1 cellular context compared by ENCODE assay signal in genomic region chr1:8259498-8260290, GRCh38.
TF ChIP-seq lines count a peak whose summit lies in the region.

No MANE protein-coding gene starts in this region.

TF ChIP-seq in HepG2, 621 proteins besides CTCF, POLR2A, EP300 and RAD21 (continued from another document and continues in another):
- TF ChIP-seq ZBTB26 (CRISPR knock-in tag; IDR thresholded peaks at IDR 0.05; ENCODE audit: borderline replicate concordance) (no peak), NFKB2 (CRISPR knock-in tag; IDR thresholded peaks at IDR 0.05; ENCODE audit: borderline replicate concordance) (no peak), FOXK2 (IDR thresholded peaks at IDR 0.05) (no peak), ZNF788 (CRISPR knock-in tag; IDR thresholded peaks at IDR 0.05; ENCODE audit: borderline replicate concordance) (peak; percentile 68; the same call in 1 of the 2 replicates), FOXC1 (CRISPR knock-in tag; IDR thresholded peaks at IDR 0.05; ENCODE audit: borderline replicate concordance) (no peak), ZNF446 (CRISPR knock-in tag; IDR thresholded peaks at IDR 0.05) (no peak), ZFY (CRISPR knock-in tag; IDR thresholded peaks at IDR 0.05) (no peak), IKZF4 (CRISPR knock-in tag; IDR thresholded peaks at IDR 0.05; ENCODE audit: borderline replicate concordance, low read depth, not compliant biosample characterization) (no peak), ZFP36 (IDR thresholded peaks at IDR 0.05; ENCODE audit: borderline replicate concordance, low read depth, low read length, partially characterized antibody) (no peak), NFIB (CRISPR knock-in tag; IDR thresholded peaks at IDR 0.05; ENCODE audit: borderline replicate concordance) (no peak), ZNF598 (CRISPR knock-in tag; IDR thresholded peaks at IDR 0.05; ENCODE audit: borderline replicate concordance) (no peak), ZNF691 (CRISPR knock-in tag; IDR thresholded peaks at IDR 0.05; ENCODE audit: borderline replicate concordance, low read depth) (no peak), RFX1 (IDR thresholded peaks at IDR 0.05) (no peak), ZNF124 (CRISPR knock-in tag; IDR thresholded peaks at IDR 0.05) (no peak), CC2D1A (CRISPR knock-in tag; IDR thresholded peaks at IDR 0.05) (no peak), RORA (CRISPR knock-in tag; IDR thresholded peaks at IDR 0.05) (no peak), ZNF331 (CRISPR knock-in tag; IDR thresholded peaks at IDR 0.05) (no peak), ELF1 (CRISPR knock-in tag; IDR thresholded peaks at IDR 0.05) (no peak), ZNF235 (CRISPR knock-in tag; IDR thresholded peaks at IDR 0.05; ENCODE audit: borderline replicate concordance) (no peak), DMAP1 (CRISPR knock-in tag; IDR thresholded peaks at IDR 0.05) (no peak), PAF1 (CRISPR knock-in tag; IDR thresholded peaks at IDR 0.05) (no peak), NFE2 (CRISPR knock-in tag; IDR thresholded peaks at IDR 0.05) (no peak), SNAI1 (CRISPR knock-in tag; IDR thresholded peaks at IDR 0.05; ENCODE audit: borderline replicate concordance) (no peak), ZNF207 (IDR thresholded peaks at IDR 0.05; ENCODE audit: borderline replicate concordance) (no peak), ZNF230 (CRISPR knock-in tag; IDR thresholded peaks at IDR 0.05) (0 out of 2 replicates have a peak, but pooled peaks have one; percentile 68), ISL2 (CRISPR knock-in tag; IDR thresholded peaks at IDR 0.05) (no peak; the same call in 1 of the 2 replicates), ZNF570 (CRISPR knock-in tag; IDR thresholded peaks at IDR 0.05; ENCODE audit: borderline replicate concordance) (no peak), CBX2 (IDR thresholded peaks at IDR 0.05; ENCODE audit: low read depth, low read length) (no peak), CBX2 (CRISPR knock-in tag; IDR thresholded peaks at IDR 0.05; ENCODE audit: low read depth) (no peak), SAP130 (CRISPR knock-in tag; IDR thresholded peaks at IDR 0.05; ENCODE audit: low read depth) (no peak), HBP1 (CRISPR knock-in tag; IDR thresholded peaks at IDR 0.05; ENCODE audit: low read depth) (no peak), ZNF263 (CRISPR knock-in tag; IDR thresholded peaks at IDR 0.05) (no peak), MEIS2 (CRISPR knock-in tag; IDR thresholded peaks at IDR 0.05) (no peak; the same call in 1 of the 2 replicates), ZNF18 (CRISPR knock-in tag; IDR thresholded peaks at IDR 0.05; ENCODE audit: insufficient replicate concordance) (peak; percentile 33), ZNF12 (CRISPR knock-in tag; IDR thresholded peaks at IDR 0.05) (0 out of 2 replicates have a peak, but pooled peaks have one; percentile 30), PATZ1 (CRISPR knock-in tag; IDR thresholded peaks at IDR 0.05) (no peak), PAX8 (CRISPR knock-in tag; IDR thresholded peaks at IDR 0.05; ENCODE audit: borderline replicate concordance) (no peak), ZNF660 (CRISPR knock-in tag; IDR thresholded peaks at IDR 0.05; ENCODE audit: borderline replicate concordance, low read depth) (no peak), NCOA2 (CRISPR knock-in tag; IDR thresholded peaks at IDR 0.05) (no peak), FOXA3 (CRISPR knock-in tag; IDR thresholded peaks at IDR 0.05) (peak; percentile 84), ZNF549 (CRISPR knock-in tag; IDR thresholded peaks at IDR 0.05) (no peak), SOX13 (IDR thresholded peaks at IDR 0.05) (peak; percentile 60; the same call in 1 of the 2 replicates), SOX13 (CRISPR knock-in tag; conservative IDR thresholded peaks at IDR 0.05 in 1 of 2, IDR thresholded peaks at IDR 0.05 in 1 of 2) (peak in 1 of 2 experiments; percentile 72; a peak in 2 of 4 replicates), MAF1 (CRISPR knock-in tag; IDR thresholded peaks at IDR 0.05; ENCODE audit: borderline replicate concordance) (no peak), TMF1 (CRISPR knock-in tag; IDR thresholded peaks at IDR 0.05; ENCODE audit: low read depth) (0 out of 2 replicates have a peak, but pooled peaks have one; percentile 22), ZNF674 (CRISPR knock-in tag; IDR thresholded peaks at IDR 0.05; ENCODE audit: low read depth) (no peak), ZNF282 (IDR thresholded peaks at IDR 0.05; ENCODE audit: partially characterized antibody) (no peak), NFRKB (IDR thresholded peaks at IDR 0.05) (no peak), ZNF558 (CRISPR knock-in tag; IDR thresholded peaks at IDR 0.05; ENCODE audit: borderline replicate concordance) (no peak), ZKSCAN5 (CRISPR knock-in tag; IDR thresholded peaks at IDR 0.05) (no peak), ZNF34 (CRISPR knock-in tag; IDR thresholded peaks at IDR 0.05; ENCODE audit: borderline replicate concordance) (no peak)
- TF ChIP-seq, protein P1, sequence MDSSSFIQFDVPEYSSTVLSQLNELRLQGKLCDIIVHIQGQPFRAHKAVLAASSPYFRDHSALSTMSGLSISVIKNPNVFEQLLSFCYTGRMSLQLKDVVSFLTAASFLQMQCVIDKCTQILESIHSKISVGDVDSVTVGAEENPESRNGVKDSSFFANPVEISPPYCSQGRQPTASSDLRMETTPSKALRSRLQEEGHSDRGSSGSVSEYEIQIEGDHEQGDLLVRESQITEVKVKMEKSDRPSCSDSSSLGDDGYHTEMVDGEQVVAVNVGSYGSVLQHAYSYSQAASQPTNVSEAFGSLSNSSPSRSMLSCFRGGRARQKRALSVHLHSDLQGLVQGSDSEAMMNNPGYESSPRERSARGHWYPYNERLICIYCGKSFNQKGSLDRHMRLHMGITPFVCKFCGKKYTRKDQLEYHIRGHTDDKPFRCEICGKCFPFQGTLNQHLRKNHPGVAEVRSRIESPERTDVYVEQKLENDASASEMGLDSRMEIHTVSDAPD (CRISPR knock-in tag; IDR thresholded peaks at IDR 0.05), result 0 out of 2 replicates have a peak, but pooled peaks have one; percentile 8
- TF ChIP-seq, protein P2, sequence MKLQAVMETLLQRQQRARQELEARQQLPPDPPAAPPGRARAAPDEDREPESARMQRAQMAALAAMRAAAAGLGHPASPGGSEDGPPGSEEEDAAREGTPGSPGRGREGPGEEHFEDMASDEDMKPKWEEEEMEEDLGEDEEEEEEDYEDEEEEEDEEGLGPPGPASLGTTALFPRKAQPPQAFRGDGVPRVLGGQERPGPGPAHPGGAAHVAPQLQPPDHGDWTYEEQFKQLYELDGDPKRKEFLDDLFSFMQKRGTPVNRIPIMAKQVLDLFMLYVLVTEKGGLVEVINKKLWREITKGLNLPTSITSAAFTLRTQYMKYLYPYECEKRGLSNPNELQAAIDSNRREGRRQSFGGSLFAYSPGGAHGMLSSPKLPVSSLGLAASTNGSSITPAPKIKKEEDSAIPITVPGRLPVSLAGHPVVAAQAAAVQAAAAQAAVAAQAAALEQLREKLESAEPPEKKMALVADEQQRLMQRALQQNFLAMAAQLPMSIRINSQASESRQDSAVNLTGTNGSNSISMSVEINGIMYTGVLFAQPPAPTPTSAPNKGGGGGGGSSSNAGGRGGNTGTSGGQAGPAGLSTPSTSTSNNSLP (IDR thresholded peaks at IDR 0.05; ENCODE audit: low read depth, low read length), result no peak
- TF ChIP-seq, protein P3, sequence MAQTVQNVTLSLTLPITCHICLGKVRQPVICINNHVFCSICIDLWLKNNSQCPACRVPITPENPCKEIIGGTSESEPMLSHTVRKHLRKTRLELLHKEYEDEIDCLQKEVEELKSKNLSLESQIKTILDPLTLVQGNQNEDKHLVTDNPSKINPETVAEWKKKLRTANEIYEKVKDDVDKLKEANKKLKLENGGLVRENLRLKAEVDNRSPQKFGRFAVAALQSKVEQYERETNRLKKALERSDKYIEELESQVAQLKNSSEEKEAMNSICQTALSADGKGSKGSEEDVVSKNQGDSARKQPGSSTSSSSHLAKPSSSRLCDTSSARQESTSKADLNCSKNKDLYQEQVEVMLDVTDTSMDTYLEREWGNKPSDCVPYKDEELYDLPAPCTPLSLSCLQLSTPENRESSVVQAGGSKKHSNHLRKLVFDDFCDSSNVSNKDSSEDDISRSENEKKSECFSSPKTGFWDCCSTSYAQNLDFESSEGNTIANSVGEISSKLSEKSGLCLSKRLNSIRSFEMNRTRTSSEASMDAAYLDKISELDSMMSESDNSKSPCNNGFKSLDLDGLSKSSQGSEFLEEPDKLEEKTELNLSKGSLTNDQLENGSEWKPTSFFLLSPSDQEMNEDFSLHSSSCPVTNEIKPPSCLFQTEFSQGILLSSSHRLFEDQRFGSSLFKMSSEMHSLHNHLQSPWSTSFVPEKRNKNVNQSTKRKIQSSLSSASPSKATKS (CRISPR knock-in tag; IDR thresholded peaks at IDR 0.05), result no peak
- TF ChIP-seq, protein P4, sequence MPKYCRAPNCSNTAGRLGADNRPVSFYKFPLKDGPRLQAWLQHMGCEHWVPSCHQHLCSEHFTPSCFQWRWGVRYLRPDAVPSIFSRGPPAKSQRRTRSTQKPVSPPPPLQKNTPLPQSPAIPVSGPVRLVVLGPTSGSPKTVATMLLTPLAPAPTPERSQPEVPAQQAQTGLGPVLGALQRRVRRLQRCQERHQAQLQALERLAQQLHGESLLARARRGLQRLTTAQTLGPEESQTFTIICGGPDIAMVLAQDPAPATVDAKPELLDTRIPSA (CRISPR knock-in tag; IDR thresholded peaks at IDR 0.05; ENCODE audit: borderline replicate concordance), result no peak
- TF ChIP-seq, protein P5, sequence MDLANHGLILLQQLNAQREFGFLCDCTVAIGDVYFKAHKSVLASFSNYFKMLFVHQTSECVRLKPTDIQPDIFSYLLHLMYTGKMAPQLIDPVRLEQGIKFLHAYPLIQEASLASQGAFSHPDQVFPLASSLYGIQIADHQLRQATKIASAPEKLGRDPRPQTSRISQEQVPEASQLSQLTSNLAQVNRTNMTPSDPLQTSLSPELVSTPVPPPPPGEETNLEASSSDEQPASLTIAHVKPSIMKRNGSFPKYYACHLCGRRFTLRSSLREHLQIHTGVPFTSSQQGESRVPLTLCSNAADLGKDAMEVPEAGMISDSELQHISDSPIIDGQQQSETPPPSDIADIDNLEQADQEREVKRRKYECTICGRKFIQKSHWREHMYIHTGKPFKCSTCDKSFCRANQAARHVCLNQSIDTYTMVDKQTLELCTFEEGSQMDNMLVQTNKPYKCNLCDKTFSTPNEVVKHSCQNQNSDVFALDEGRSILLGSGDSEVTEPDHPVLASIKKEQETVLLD (CRISPR knock-in tag; IDR thresholded peaks at IDR 0.05; ENCODE audit: low read depth), result no peak
- TF ChIP-seq, protein P6, sequence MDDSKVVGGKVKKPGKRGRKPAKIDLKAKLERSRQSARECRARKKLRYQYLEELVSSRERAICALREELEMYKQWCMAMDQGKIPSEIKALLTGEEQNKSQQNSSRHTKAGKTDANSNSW (CRISPR knock-in tag; IDR thresholded peaks at IDR 0.05; ENCODE audit: borderline replicate concordance), result no peak
